In the genomic region with DNA sequence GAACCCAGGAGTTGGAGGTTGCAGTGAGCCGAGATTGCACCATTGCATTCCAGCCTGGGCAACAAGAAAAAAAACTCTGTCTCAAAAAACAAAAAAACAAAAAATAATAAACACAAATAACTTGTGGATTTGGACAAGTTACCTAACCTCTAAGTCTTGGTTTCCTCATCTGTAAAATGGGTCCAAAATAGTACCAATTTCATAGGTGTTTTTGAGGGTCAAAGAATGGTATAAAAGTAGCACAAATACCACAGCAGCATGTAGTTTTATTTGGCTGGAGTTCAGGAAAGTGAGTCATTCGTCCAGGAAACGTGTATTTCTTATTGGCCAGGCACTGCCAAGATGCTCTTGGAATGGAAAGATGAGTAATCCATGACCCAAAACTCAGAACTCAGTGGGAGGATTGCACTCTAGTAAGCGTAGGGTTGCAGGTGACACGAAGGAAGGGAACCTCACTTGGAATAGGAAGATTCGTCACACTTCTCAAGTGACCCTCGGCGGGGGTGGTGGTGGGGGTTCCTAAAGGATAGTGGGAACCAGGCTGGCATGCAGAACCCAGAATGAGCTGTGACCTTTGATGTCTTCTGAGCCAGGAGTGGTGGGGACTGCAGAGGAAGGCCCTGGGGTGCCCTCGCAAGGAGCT, we compare ENCODE assay signal across 9 cellular contexts. TPM values are rescaled to one million over a fixed set of nuclear protein-coding genes. Genes with fewer than 3 reads are reported as not detected.
DNase-seq lines count a peak whose midpoint lies in the region; ATAC-seq and TF ChIP-seq lines count a peak whose summit lies in the region.
"Had no signal": no experiment of that assay in that cellular context is flagged by ENCODE, and none has a peak within 500 bp of the region (broad histone marks: within the 10 kb centered on the region; RNA-seq: fewer than 3 reads in every experiment).

No MANE protein-coding gene starts in this region.

- peaks cover 41% of the 10 kb centered on the region for H3K4me1 Mint-ChIP-seq in activated CD8-positive, alpha-beta T cell treated with anti-CD3 and anti-CD28 coated beads for 36 hours (ENCODE audit: low read depth)
- peaks cover 13% of the 10 kb centered on the region for H3K4me1 Mint-ChIP-seq in activated CD8-positive, alpha-beta T cell treated with anti-CD3 and anti-CD28 coated beads, Interleukin-2, amount 10 ng/mL, durations not matched to agents 7 days and 5 days (ENCODE audit: low read depth)

- peaks cover 10% of the 10 kb centered on the region for H3K27me3 Mint-ChIP-seq in activated CD8-positive, alpha-beta T cell treated with anti-CD3 and anti-CD28 coated beads for 36 hours
- peaks cover 21% of the 10 kb centered on the region for H3K27me3 Mint-ChIP-seq in activated CD8-positive, alpha-beta T cell treated with anti-CD3 and anti-CD28 coated beads, Interleukin-2, amount 10 ng/mL, durations not matched to agents 7 days and 5 days (ENCODE audit: low read depth)

- intact Hi-C loops in activated CD8-positive, alpha-beta T cell treated with anti-CD3 and anti-CD28 coated beads for 36 hours (cut with micrococcal nuclease), result no loop called here

- peak; percentile 88 for ATAC-seq in activated CD8-positive, alpha-beta T cell treated with anti-CD3 and anti-CD28 coated beads for 36 hours
- ATAC-seq in activated CD8-positive, alpha-beta T cell treated with anti-CD3 and anti-CD28 coated beads, Interleukin-2, amount 10 ng/mL, durations not matched to agents 7 days and 5 days, result no peak
- ATAC-seq in foreskin keratinocyte (peak; percentile 95), HG02623 (IDR thresholded peaks at IDR 0.05; ENCODE audit: unreplicated experiment) (no peak)
- ATAC-seq in stimulated activated naive CD8-positive, alpha-beta T cell treated with anti-CD3 and anti-CD28 coated beads, Interleukin-15, Interleukin-2, amounts not matched to agents 100 U/mL and 50 U/mL, for 24 hours, result peak; percentile 88

- no peak overlapping the region for H3K4me3 Mint-ChIP-seq in activated CD8-positive, alpha-beta T cell treated with anti-CD3 and anti-CD28 coated beads for 36 hours
- H3K4me3 Mint-ChIP-seq in activated CD8-positive, alpha-beta T cell treated with anti-CD3 and anti-CD28 coated beads, Interleukin-2, amount 10 ng/mL, durations not matched to agents 7 days and 5 days, result no peak overlapping the region
- H3K4me3 Mint-ChIP-seq: central memory CD8-positive, alpha-beta T cell had no signal

- CTCF ChIA-PET in activated CD8-positive, alpha-beta T cell treated with anti-CD3 and anti-CD28 coated beads for 36 hours (lab: Charles Lee), result interaction anchor here (2.1 to 3.5 kb wide), 3 partner anchors 8 to 97 kb away, joined by 5 to 20 read pairs (median 7); no protein-coding TSS in a partner anchor
- CTCF ChIA-PET in activated CD8-positive, alpha-beta T cell treated with anti-CD3 and anti-CD28 coated beads, Interleukin-2, amount 10 ng/mL, durations not matched to agents 7 days and 5 days (lab: Charles Lee), result interaction anchor here (1.2 to 2.4 kb wide), 3 partner anchors 8 to 176 kb away, joined by 3 to 23 read pairs (median 6); no protein-coding TSS in a partner anchor

- H3K9me3 Mint-ChIP-seq in activated CD8-positive, alpha-beta T cell treated with anti-CD3 and anti-CD28 coated beads for 36 hours, result no peaks in the 10 kb centered on the region
- H3K9me3 Mint-ChIP-seq in activated CD8-positive, alpha-beta T cell treated with anti-CD3 and anti-CD28 coated beads, Interleukin-2, amount 10 ng/mL, durations not matched to agents 7 days and 5 days (ENCODE audit: insufficient read depth), result no peaks in the 10 kb centered on the region
- H3K9me3 Mint-ChIP-seq: central memory CD8-positive, alpha-beta T cell had no signal

- POLR2A ChIA-PET in activated CD8-positive, alpha-beta T cell treated with anti-CD3 and anti-CD28 coated beads for 36 hours (lab: Charles Lee), result no interaction called here
- POLR2A ChIA-PET in activated CD8-positive, alpha-beta T cell treated with anti-CD3 and anti-CD28 coated beads, Interleukin-2, amount 10 ng/mL, durations not matched to agents 7 days and 5 days (lab: Charles Lee), result no interaction called here

- H3K36me3 Mint-ChIP-seq in activated CD8-positive, alpha-beta T cell treated with anti-CD3 and anti-CD28 coated beads for 36 hours (ENCODE audit: low read depth), result no peaks in the 10 kb centered on the region
- H3K36me3 Mint-ChIP-seq in activated CD8-positive, alpha-beta T cell treated with anti-CD3 and anti-CD28 coated beads, Interleukin-2, amount 10 ng/mL, durations not matched to agents 7 days and 5 days (ENCODE audit: low read depth), result no peaks in the 10 kb centered on the region

- no peaks in the 10 kb centered on the region for H3K27me3 ChIP-seq in foreskin keratinocyte

- H3K27ac ChIP-seq in foreskin keratinocyte, result no peak overlapping the region

- H3K4me1 ChIP-seq in foreskin keratinocyte, result peaks cover 5% of the 10 kb centered on the region

- H3K27ac Mint-ChIP-seq in activated CD8-positive, alpha-beta T cell treated with anti-CD3 and anti-CD28 coated beads for 36 hours, result no peak overlapping the region
- H3K27ac Mint-ChIP-seq in activated CD8-positive, alpha-beta T cell treated with anti-CD3 and anti-CD28 coated beads, Interleukin-2, amount 10 ng/mL, durations not matched to agents 7 days and 5 days, result no peak overlapping the region

- peak; percentile 49 for DNase-seq in activated CD8-positive, alpha-beta T cell treated with anti-CD3 and anti-CD28 coated beads for 36 hours
- no peak for DNase-seq in activated CD8-positive, alpha-beta T cell treated with anti-CD3 and anti-CD28 coated beads, Interleukin-2, amount 10 ng/mL, durations not matched to agents 7 days and 5 days
- DNase-seq in SW 1271 (lab: John Stamatoyannopoulos, UW), result peak; percentile 83 to 90
- peak; percentile 84 to 93 for DNase-seq in foreskin keratinocyte
- peak; percentile 48 for DNase-seq in stimulated activated naive CD8-positive, alpha-beta T cell treated with anti-CD3 and anti-CD28 coated beads, Interleukin-15, Interleukin-2, amounts not matched to agents 100 U/mL and 50 U/mL, for 24 hours
- DNase-seq in cerebellar nuclear complex (lab: John Stamatoyannopoulos, UW), result no peak
- no peak for DNase-seq in NCI-H524 treated with DMSO at 0.1 percent for 48 hours (lab: John Stamatoyannopoulos, UW)

- TF ChIP-seq CTCF in activated CD8-positive, alpha-beta T cell treated with anti-CD3 and anti-CD28 coated beads for 36 hours (IDR thresholded peaks at IDR 0.05), result no peak
- no peak for TF ChIP-seq CTCF in foreskin keratinocyte (conservative IDR thresholded peaks at IDR 0.05)

RNA-seq across cellular contexts. Expression of a gene that starts 24.4 kb away (rescaled TPM):
- total RNA-seq in activated CD8-positive, alpha-beta T cell treated with anti-CD3 and anti-CD28 coated beads for 36 hours, result under 1 TPM; 0.20 to 0.25 TPM
- under 1 TPM; 0.55 to 0.57 TPM for total RNA-seq in activated CD8-positive, alpha-beta T cell treated with anti-CD3 and anti-CD28 coated beads, Interleukin-2, amount 10 ng/mL, durations not matched to agents 7 days and 5 days
- total RNA-seq in foreskin keratinocyte, result 0.92 and 1.2 TPM in 2 replicates
- 0.35 and 0.41 TPM in 2 replicates for polyA plus RNA-seq in foreskin keratinocyte

Comparison
In these comparisons a context has a peak if more than half of its experiments do, and no peak if none do; other contexts are left out.
1. ATAC-seq: peak in activated CD8-positive, alpha-beta T cell treated with anti-CD3 and anti-CD28 coated beads for 36 hours (single experiment), foreskin keratinocyte (single experiment) and stimulated activated naive CD8-positive, alpha-beta T cell treated with anti-CD3 and anti-CD28 coated beads, Interleukin-15, Interleukin-2, amounts not matched to agents 100 U/mL and 50 U/mL, for 24 hours (single experiment); none in activated CD8-positive, alpha-beta T cell treated with anti-CD3 and anti-CD28 coated beads, Interleukin-2, amount 10 ng/mL, durations not matched to agents 7 days and 5 days (single experiment) and HG02623 (single experiment).
2. DNase-seq: peak in activated CD8-positive, alpha-beta T cell treated with anti-CD3 and anti-CD28 coated beads for 36 hours (single experiment), SW 1271 (2 of 2), foreskin keratinocyte (2 of 2) and stimulated activated naive CD8-positive, alpha-beta T cell treated with anti-CD3 and anti-CD28 coated beads, Interleukin-15, Interleukin-2, amounts not matched to agents 100 U/mL and 50 U/mL, for 24 hours (single experiment); none in activated CD8-positive, alpha-beta T cell treated with anti-CD3 and anti-CD28 coated beads, Interleukin-2, amount 10 ng/mL, durations not matched to agents 7 days and 5 days (single experiment), cerebellar nuclear complex (0 of 2) and NCI-H524 treated with DMSO at 0.1 percent for 48 hours (single experiment).